ENCODE assay signal across 17 cellular contexts in genomic region chr13:111145071-111145470, GRCh38. TPM values are rescaled to one million over a fixed set of nuclear protein-coding genes. Genes with fewer than 3 reads are reported as not detected.
DNase-seq lines count a peak whose midpoint lies in the region; ATAC-seq and TF ChIP-seq lines count a peak whose summit lies in the region.
"Had no signal": no experiment of that assay in that cellular context is flagged by ENCODE, and none has a peak within 500 bp of the region (broad histone marks: within the 10 kb centered on the region; RNA-seq: fewer than 3 reads in every experiment).

No MANE protein-coding gene starts in this region.

- DNase-seq in heart left ventricle (no peak), left cardiac atrium (no peak), NCI-H774 (lab: John Stamatoyannopoulos, UW) (peak; percentile 51), coronary artery (ENCODE audit: low spot score) (no peak), gastrocnemius medialis (no peak), DMS53 treated with DMSO at 0.1 percent for 48 hours (lab: John Stamatoyannopoulos, UW; ENCODE audit: unreplicated experiment) (no peak)
- DNase-seq in activated CD8-positive, alpha-beta memory T cell treated with anti-CD3 and anti-CD28 coated beads, Interleukin-2, amount 50 U/mL, for 4 hours, result no peak
- DNase-seq: ACHN; Calu3; CD4-positive, CD25-positive, alpha-beta regulatory T cell; DMS 273 treated with DMSO at 0.1 percent for 48 hours; DMS79 treated with DMSO at 0.1 percent for 48 hours; EL; GOT3; H9 had no signal

- peak in 2 of 4 donors; percentile 25 to 65 for ATAC-seq in heart left ventricle
- no peak for ATAC-seq in left cardiac atrium
- peak in 1 of 2 donors; percentile 39 for ATAC-seq in gastrocnemius medialis
- no peak for ATAC-seq in GM19395 (IDR thresholded peaks at IDR 0.05; ENCODE audit: unreplicated experiment)

- H3K9me3 ChIP-seq in heart left ventricle (no peaks in the 10 kb centered on the region), gastrocnemius medialis (no peaks in the 10 kb centered on the region)
- H3K9me3 ChIP-seq: BLaER1 treated with 17β-estradiol and CSF1 and Interleukin-3, amounts not matched to agents 10 nM and 100 nM had no signal

- H3K36me3 ChIP-seq in heart left ventricle (no peaks in the 10 kb centered on the region), gastrocnemius medialis (no peaks in the 10 kb centered on the region)
- H3K36me3 ChIP-seq: BLaER1 treated with 17β-estradiol and CSF1 and Interleukin-3, amounts not matched to agents 10 nM and 100 nM had no signal

- WGBS in heart left ventricle, 4 donors, result 57 to 73% (median 69%) methylated on average over 7 of the region's 7 CpGs

- H3K27ac ChIP-seq in heart left ventricle, result peak overlapping the region in 8 of 12 donors; percentile 8 to 54 (median 36)
- H3K27ac ChIP-seq in coronary artery, result peak overlapping the region; percentile 38 to 83
- peak overlapping the region; percentile 48 to 73 (median 61) for H3K27ac ChIP-seq in gastrocnemius medialis
- H3K27ac ChIP-seq: BLaER1 treated with 17β-estradiol and CSF1 and Interleukin-3, amounts not matched to agents 10 nM and 100 nM had no signal

- no peaks in the 10 kb centered on the region for H3K27me3 ChIP-seq in heart left ventricle
- no peaks in the 10 kb centered on the region for H3K27me3 ChIP-seq in gastrocnemius medialis
- H3K27me3 ChIP-seq: BLaER1 treated with 17β-estradiol and CSF1 and Interleukin-3, amounts not matched to agents 10 nM and 100 nM had no signal

- no peak overlapping the region for H3K4me3 ChIP-seq in heart left ventricle
- H3K4me3 ChIP-seq in coronary artery, result no peak overlapping the region
- H3K4me3 ChIP-seq in gastrocnemius medialis, result no peak overlapping the region
- H3K4me3 ChIP-seq: BLaER1 treated with 17β-estradiol and CSF1 and Interleukin-3, amounts not matched to agents 10 nM and 100 nM had no signal

- no peak for TF ChIP-seq POLR2A in heart left ventricle (IDR thresholded peaks at IDR 0.05)
- TF ChIP-seq POLR2A in gastrocnemius medialis (IDR thresholded peaks at IDR 0.05), result no peak

- TF ChIP-seq CTCF in heart left ventricle (IDR thresholded peaks at IDR 0.05), result no peak
- TF ChIP-seq CTCF in coronary artery (IDR thresholded peaks at IDR 0.05), result no peak
- TF ChIP-seq CTCF in gastrocnemius medialis (IDR thresholded peaks at IDR 0.05 in 4 of 5, conservative IDR thresholded peaks at IDR 0.05 in 1 of 5), result no peak

- H3K4me1 ChIP-seq in heart left ventricle, result peaks cover 0 to 32% (median 11%) of the 10 kb centered on the region in 12 donors
- H3K4me1 ChIP-seq in gastrocnemius medialis, result peaks cover 26 to 35% of the 10 kb centered on the region in 2 donors

- intact Hi-C loops in heart left ventricle (cut with DNase I) (loop anchor here in 1 of 10 donors (10.0 kb wide), 1 partner anchor 70 kb away; no protein-coding TSS in a partner anchor), left cardiac atrium (cut with DNase I) (no loop called here), gastrocnemius medialis (cut with DNase I; ENCODE audit: low total_unique reads) (no loop called here)

- in situ Hi-C loops in gastrocnemius medialis (cut with MboI; ENCODE audit: low sequenced_read_pairs in 4 of 4), result no loop called here

RNA-seq across cellular contexts. Expression of gene ARHGEF7, which starts 30.0 kb away (rescaled TPM):
- total RNA-seq in heart left ventricle (10 to 100 TPM; 34.3 to 60.9 (median 38.8) TPM), left cardiac atrium (10 to 100 TPM; 34.8 to 45.5 TPM), gastrocnemius medialis (10 to 100 TPM; 24.5 to 56.9 (median 31.3) TPM)
- 10 to 100 TPM; 16.6 to 31.1 TPM for polyA plus RNA-seq in heart left ventricle
